ENCODE assay signal across 11 cellular contexts in the genomic region with DNA sequence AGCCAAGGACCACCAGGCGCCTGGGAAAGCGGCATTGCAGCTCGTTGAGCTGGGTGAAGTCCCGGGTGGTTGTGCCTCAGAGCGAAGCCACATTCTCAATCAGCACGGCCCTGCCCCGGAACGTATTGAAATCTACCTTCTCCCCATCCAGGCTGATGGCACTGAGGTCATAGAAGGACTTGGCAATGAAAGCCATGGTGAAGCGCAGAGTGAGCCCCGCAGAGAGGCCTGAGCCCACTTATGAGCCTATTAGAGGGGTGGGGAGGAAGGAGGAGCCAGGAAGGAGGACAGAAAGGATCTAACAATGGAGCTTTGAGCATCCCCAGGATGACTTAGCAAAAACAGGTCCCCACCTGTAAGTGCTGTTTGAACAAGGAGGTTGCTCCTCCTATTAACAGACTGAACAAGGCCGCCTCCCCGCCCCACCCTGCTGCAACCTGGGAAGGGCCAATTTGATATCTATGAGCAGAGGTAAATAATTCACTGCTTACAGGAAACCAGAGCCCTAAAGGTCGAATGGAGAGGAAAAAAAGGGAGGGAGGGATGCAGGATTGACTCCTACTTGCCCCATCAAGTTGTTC. TPM values are rescaled to one million over a fixed set of nuclear protein-coding genes. Genes with fewer than 3 reads are reported as not detected.
DNase-seq lines count a peak whose midpoint lies in the region; ATAC-seq, FAIRE-seq and TF ChIP-seq lines count a peak whose summit lies in the region.
"Had no signal": no experiment of that assay in that cellular context is flagged by ENCODE, and none has a peak within 500 bp of the region (broad histone marks: within the 10 kb centered on the region; RNA-seq: fewer than 3 reads in every experiment).

GPX2 (minus strand) TSS at position 215 of the 581 bp plus-strand sequence; CDS start at position 196, 19 bp downstream.

- TF ChIP-seq CTCF in Caco-2 (IDR thresholded peaks at IDR 0.05; ENCODE audit: insufficient read depth in 1 of 2, low read depth in 1 of 2, low read length in 1 of 2, severe bottlenecking in 1 of 2, unreplicated experiment in 1 of 2) (no peak), glutamatergic neuron (IDR thresholded peaks at IDR 0.05; ENCODE audit: partially characterized antibody, unreplicated experiment) (no peak)

- no peak for FAIRE-seq in frontal cortex (lab: Jason Lieb, UNC)

- H3K36me3 ChIP-seq in Caco-2 (ENCODE audit: control insufficient read depth, insufficient read depth, low read length) (peaks cover 4% of the 10 kb centered on the region; the same call in 1 of the 2 replicates), mucosa of stomach (ENCODE audit: control insufficient read depth, insufficient read depth, low read length) (peaks cover 9% of the 10 kb centered on the region)

- no peak for ATAC-seq in activated CD8-positive, alpha-beta T cell treated with anti-CD3 and anti-CD28 coated beads, Interleukin-2, amount 10 ng/mL, durations not matched to agents 7 days and 5 days
- no peak for ATAC-seq in Right ventricle myocardium superior (ENCODE audit: poor library complexity)
- ATAC-seq in GM21360 (IDR thresholded peaks at IDR 0.05; ENCODE audit: unreplicated experiment), result no peak
- ATAC-seq: gastrocnemius medialis had no signal

- H3K27me3 Mint-ChIP-seq in Caco-2 (ENCODE audit: insufficient read depth, unreplicated experiment) (no peaks in the 10 kb centered on the region), glutamatergic neuron (ENCODE audit: unreplicated experiment) (no peaks in the 10 kb centered on the region)
- no peaks in the 10 kb centered on the region for H3K27me3 Mint-ChIP-seq in activated CD8-positive, alpha-beta T cell treated with anti-CD3 and anti-CD28 coated beads, Interleukin-2, amount 10 ng/mL, durations not matched to agents 7 days and 5 days (ENCODE audit: low read depth)

- H3K27me3 ChIP-seq in Caco-2 (replicated peaks; ENCODE audit: control insufficient read depth, insufficient read depth, low read length) (no peaks in the 10 kb centered on the region), mucosa of stomach (ENCODE audit: control insufficient read depth, insufficient read depth, low read length) (no peaks in the 10 kb centered on the region)
- H3K27me3 ChIP-seq: gastrocnemius medialis had no signal

- BruUV-seq in Caco-2 (replicated peaks; lab: Mats Ljungman, UMichigan), result no TSS peak

- H3K9ac ChIP-seq in mucosa of stomach (ENCODE audit: low read length), result peak within 1 kb of the TSS; percentile 78

- H3K4me3 ChIP-seq in Caco-2 (ENCODE audit: low read depth, low read length), result peak within 1 kb of the TSS; percentile 14
- H3K4me3 ChIP-seq in mucosa of stomach (ENCODE audit: low read length), result peak within 1 kb of the TSS; percentile 69
- H3K4me3 ChIP-seq: gastrocnemius medialis, SK-N-MC had no signal

- DNase-seq in Caco-2 (peak; percentile 77 to 88), NCI-H146 treated with DMSO at 0.1 percent for 48 hours (lab: John Stamatoyannopoulos, UW; ENCODE audit: unreplicated experiment) (peak; percentile 84), frontal cortex (ENCODE audit: low spot score in 2 of 2) (no peak), glutamatergic neuron (no peak), Right ventricle myocardium superior (no peak)
- DNase-seq in activated CD8-positive, alpha-beta T cell treated with anti-CD3 and anti-CD28 coated beads, Interleukin-2, amount 10 ng/mL, durations not matched to agents 7 days and 5 days, result no peak
- DNase-seq: gastrocnemius medialis had no signal

- H3K27ac Mint-ChIP-seq in Caco-2 (ENCODE audit: unreplicated experiment) (peak within 1 kb of the TSS; percentile 32), glutamatergic neuron (ENCODE audit: unreplicated experiment) (no peak within 1 kb of the TSS)
- H3K27ac Mint-ChIP-seq in activated CD8-positive, alpha-beta T cell treated with anti-CD3 and anti-CD28 coated beads, Interleukin-2, amount 10 ng/mL, durations not matched to agents 7 days and 5 days, result peak within 1 kb of the TSS; percentile 39

- H3K9me3 Mint-ChIP-seq in Caco-2 (ENCODE audit: unreplicated experiment), result no peaks in the 10 kb centered on the region
- H3K9me3 Mint-ChIP-seq in activated CD8-positive, alpha-beta T cell treated with anti-CD3 and anti-CD28 coated beads, Interleukin-2, amount 10 ng/mL, durations not matched to agents 7 days and 5 days (ENCODE audit: insufficient read depth), result no peaks in the 10 kb centered on the region
- peaks cover 9% of the 10 kb centered on the region for H3K9me3 Mint-ChIP-seq in glutamatergic neuron (ENCODE audit: unreplicated experiment)

- H3K4me1 Mint-ChIP-seq in Caco-2 (ENCODE audit: low read depth, unreplicated experiment) (peaks cover 65% of the 10 kb centered on the region), glutamatergic neuron (ENCODE audit: low read depth, unreplicated experiment) (no peaks in the 10 kb centered on the region)
- H3K4me1 Mint-ChIP-seq in activated CD8-positive, alpha-beta T cell treated with anti-CD3 and anti-CD28 coated beads, Interleukin-2, amount 10 ng/mL, durations not matched to agents 7 days and 5 days (ENCODE audit: low read depth), result peaks cover 34% of the 10 kb centered on the region

- H3K4me3 Mint-ChIP-seq in Caco-2 (ENCODE audit: unreplicated experiment) (peak within 1 kb of the TSS; percentile 61), glutamatergic neuron (ENCODE audit: unreplicated experiment) (no peak within 1 kb of the TSS)
- no peak within 1 kb of the TSS for H3K4me3 Mint-ChIP-seq in activated CD8-positive, alpha-beta T cell treated with anti-CD3 and anti-CD28 coated beads, Interleukin-2, amount 10 ng/mL, durations not matched to agents 7 days and 5 days

- H3K36me3 Mint-ChIP-seq in Caco-2 (ENCODE audit: insufficient read depth, unreplicated experiment) (peaks cover 71% of the 10 kb centered on the region), glutamatergic neuron (ENCODE audit: unreplicated experiment) (no peaks in the 10 kb centered on the region)
- peaks cover 33% of the 10 kb centered on the region for H3K36me3 Mint-ChIP-seq in activated CD8-positive, alpha-beta T cell treated with anti-CD3 and anti-CD28 coated beads, Interleukin-2, amount 10 ng/mL, durations not matched to agents 7 days and 5 days (ENCODE audit: low read depth)

- intact Hi-C loops in Caco-2 (cut with micrococcal nuclease; ENCODE audit: unreplicated experiment) (loop anchor here (1.0 kb wide), 1 partner anchor 41 kb away; no protein-coding TSS in a partner anchor), Right ventricle myocardium superior (cut with DNase I) (no loop called here)

- POLR2A ChIA-PET in Caco-2 (lab: Charles Lee), result no interaction called here
- POLR2A ChIA-PET in activated CD8-positive, alpha-beta T cell treated with anti-CD3 and anti-CD28 coated beads, Interleukin-2, amount 10 ng/mL, durations not matched to agents 7 days and 5 days (lab: Charles Lee), result no interaction called here

- CTCF ChIA-PET in Caco-2 (lab: Charles Lee), result interaction anchor here (1.0 kb wide), 1 partner anchor 17 kb away, joined by 4 read pairs; no protein-coding TSS in a partner anchor
- CTCF ChIA-PET in activated CD8-positive, alpha-beta T cell treated with anti-CD3 and anti-CD28 coated beads, Interleukin-2, amount 10 ng/mL, durations not matched to agents 7 days and 5 days (lab: Charles Lee), result interaction anchor here (2.0 kb wide), 1 partner anchor 51 kb away, joined by 6 read pairs; no protein-coding TSS in a partner anchor

- H3K9me3 ChIP-seq in Caco-2 (no peaks in the 10 kb centered on the region), mucosa of stomach (ENCODE audit: control insufficient read depth, low read length) (no peaks in the 10 kb centered on the region)
- H3K9me3 ChIP-seq: gastrocnemius medialis had no signal

- H3K4me1 ChIP-seq in Caco-2 (peaks cover 62% of the 10 kb centered on the region), mucosa of stomach (ENCODE audit: control insufficient read depth, insufficient read depth, low read length) (peaks cover 44% of the 10 kb centered on the region)

RNA-seq across cellular contexts. Expression of gene GPX2, which starts in this region (rescaled TPM):
- total RNA-seq in Caco-2 (2022) (39.3 and 48.1 TPM in 2 replicates), frontal cortex (not detected), glutamatergic neuron (ENCODE audit: unreplicated experiment) (1.3 TPM), Right ventricle myocardium superior (not detected)
- not detected for total RNA-seq in activated CD8-positive, alpha-beta T cell treated with anti-CD3 and anti-CD28 coated beads, Interleukin-2, amount 10 ng/mL, durations not matched to agents 7 days and 5 days
- total RNA-seq: omental fat pad had no signal

Comparison
In these comparisons a context has a peak if more than half of its experiments do, and no peak if none do; other contexts are left out.
1. RNA of gene GPX2 (total RNA-seq): 39.3 to 48.1 TPM in Caco-2; 1.3 TPM in glutamatergic neuron (single experiment), not detected in Right ventricle myocardium superior (single experiment), not detected in activated CD8-positive, alpha-beta T cell treated with anti-CD3 and anti-CD28 coated beads, Interleukin-2, amount 10 ng/mL, durations not matched to agents 7 days and 5 days and not detected in frontal cortex (single experiment); every median in the first group is over 10 times any median in the second.
2. DNase-seq: peak in Caco-2 (2 of 2) and NCI-H146 treated with DMSO at 0.1 percent for 48 hours (single experiment); none in activated CD8-positive, alpha-beta T cell treated with anti-CD3 and anti-CD28 coated beads, Interleukin-2, amount 10 ng/mL, durations not matched to agents 7 days and 5 days (single experiment), frontal cortex (0 of 2), glutamatergic neuron (single experiment) and Right ventricle myocardium superior (single experiment).